ENCODE assay signal across 1 cellular context in genomic region chr17:64061157-64061898, GRCh38.
TF ChIP-seq lines count a peak whose summit lies in the region.

No MANE protein-coding gene starts in this region.

TF ChIP-seq in GM12878, 131 proteins besides CTCF, POLR2A, EP300 and RAD21 (continued from another document and continues in another):
- TF ChIP-seq BCLAF1 (IDR thresholded peaks at IDR 0.05) (no peak), SPI1 (IDR thresholded peaks at IDR 0.05; ENCODE audit: borderline replicate concordance, insufficient read depth, low read depth, low read length) (peak; percentile 85), RFX5 (IDR thresholded peaks at IDR 0.05; ENCODE audit: low read depth, low read length) (no peak), TCF3 (IDR thresholded peaks at IDR 0.05; ENCODE audit: borderline replicate concordance, insufficient read depth, low read depth, low read length) (0 out of 2 replicates have a peak, but pooled peaks have one; percentile 15), FOXK2 (IDR thresholded peaks at IDR 0.05) (no peak), ESRRA (IDR thresholded peaks at IDR 0.05; ENCODE audit: low read length) (no peak), DPF2 (IDR thresholded peaks at IDR 0.05) (no peak), ZNF687 (IDR thresholded peaks at IDR 0.05) (no peak), JUNB (IDR thresholded peaks at IDR 0.05) (peak; percentile 82), CEBPB (IDR thresholded peaks at IDR 0.05; ENCODE audit: borderline replicate concordance in 1 of 2, low read depth in 2 of 2, low read length in 2 of 2) (no peak), REST (IDR thresholded peaks at IDR 0.05; ENCODE audit: low read depth, low read length) (no peak), MTA2 (IDR thresholded peaks at IDR 0.05; ENCODE audit: low read depth) (no peak), POU2F2 (IDR thresholded peaks at IDR 0.05; ENCODE audit: borderline replicate concordance, low read depth, low read length) (no peak), SIX5 (IDR thresholded peaks at IDR 0.05; ENCODE audit: low read depth, low read length, severe bottlenecking) (no peak), TAF1 (IDR thresholded peaks at IDR 0.05; ENCODE audit: borderline replicate concordance, low read depth, low read length) (no peak), ZBTB40 (IDR thresholded peaks at IDR 0.05; ENCODE audit: borderline replicate concordance) (no peak), IRF3 (IDR thresholded peaks at IDR 0.05) (no peak), PRDM15 (CRISPR knock-in tag; IDR thresholded peaks at IDR 0.05) (no peak), PBX3 (IDR thresholded peaks at IDR 0.05; ENCODE audit: insufficient replicate concordance, low read depth, low read length) (no peak), ZNF24 (IDR thresholded peaks at IDR 0.05) (no peak), PKNOX1 (IDR thresholded peaks at IDR 0.05) (no peak), CREM (IDR thresholded peaks at IDR 0.05; ENCODE audit: low read depth) (peak; percentile 26; the same call in 1 of the 2 replicates), RBBP5 (conservative IDR thresholded peaks at IDR 0.05) (no peak), RB1 (IDR thresholded peaks at IDR 0.05; ENCODE audit: borderline replicate concordance) (no peak), ETV6 (conservative IDR thresholded peaks at IDR 0.05 in 1 of 2, IDR thresholded peaks at IDR 0.05 in 1 of 2; ENCODE audit: borderline replicate concordance in 1 of 2, low read depth in 1 of 2) (peak in 1 of 2 experiments; percentile 28; a peak in 1 of 4 replicates), BHLHE40 (IDR thresholded peaks at IDR 0.05; ENCODE audit: borderline replicate concordance in 1 of 2, low read depth in 2 of 2, low read length in 1 of 2) (no peak), LARP7 (IDR thresholded peaks at IDR 0.05) (no peak), USF1 (IDR thresholded peaks at IDR 0.05; ENCODE audit: borderline replicate concordance, extremely low read length, insufficient read depth, low read depth, low read length) (no peak), BMI1 (IDR thresholded peaks at IDR 0.05; ENCODE audit: borderline replicate concordance) (no peak), IKZF2 (IDR thresholded peaks at IDR 0.05) (peak; percentile 72 to 79; a peak in 3 of 4 replicates), ZNF384 (IDR thresholded peaks at IDR 0.05; ENCODE audit: borderline replicate concordance, low read depth, low read length) (no peak), TCF12 (IDR thresholded peaks at IDR 0.05; ENCODE audit: low read depth, low read length) (no peak), NR2F1 (conservative IDR thresholded peaks at IDR 0.05) (peak; percentile 72), ZNF207 (IDR thresholded peaks at IDR 0.05; ENCODE audit: borderline replicate concordance) (no peak), RUNX3 (IDR thresholded peaks at IDR 0.05; ENCODE audit: low read length) (peak; percentile 45)
